ENCODE assay signal across 10 cellular contexts in genomic region chr12:5944688-5945070, GRCh38. TPM values are rescaled to one million over a fixed set of nuclear protein-coding genes. Genes with fewer than 3 reads are reported as not detected.
DNase-seq lines count a peak whose midpoint lies in the region; TF ChIP-seq lines count a peak whose summit lies in the region.
"Had no signal": no experiment of that assay in that cellular context is flagged by ENCODE, and none has a peak within 500 bp of the region (broad histone marks: within the 10 kb centered on the region; RNA-seq: fewer than 3 reads in every experiment).

No MANE protein-coding gene starts in this region.

- peaks cover 0 to 3% (median 0%) of the 10 kb centered on the region in 3 donors for H3K36me3 Mint-ChIP-seq in CD8-positive, alpha-beta memory T cell
- H3K36me3 Mint-ChIP-seq in activated CD4-positive, alpha-beta T cell treated with anti-CD3 and anti-CD28 coated beads, Interleukin-2, amount 10 ng/mL, durations not matched to agents 7 days and 5 days (ENCODE audit: low read depth) = no peaks in the 10 kb centered on the region

- WGBS in adrenal gland, 4 donors = 17 to 24% (median 19%) methylated on average over 12 of the region's 12 CpGs

- POLR2A ChIA-PET in CD8-positive, alpha-beta memory T cell (lab: Charles Lee) = no interaction called here
- POLR2A ChIA-PET in activated CD4-positive, alpha-beta T cell treated with anti-CD3 and anti-CD28 coated beads, Interleukin-2, amount 10 ng/mL, durations not matched to agents 7 days and 5 days (lab: Charles Lee) = no interaction called here

- H3K4me1 ChIP-seq in adipocyte (ENCODE audit: control insufficient read depth, insufficient read depth, low read length) = peaks cover 9% of the 10 kb centered on the region
- H3K4me1 ChIP-seq in iPS-15b (ENCODE audit: control insufficient read depth, insufficient read depth, low read length) = peaks cover 5% of the 10 kb centered on the region
- no peaks in the 10 kb centered on the region for H3K4me1 ChIP-seq in CD8-positive, alpha-beta memory T cell (ENCODE audit: insufficient read depth, low read length)
- peaks cover 0 to 8% of the 10 kb centered on the region in 2 donors for H3K4me1 ChIP-seq in adrenal gland (replicated peaks in 1 of 2)

- H3K27me3 Mint-ChIP-seq in CD8-positive, alpha-beta memory T cell = peaks cover 42 to 83% of the 10 kb centered on the region in 2 donors
- H3K27me3 Mint-ChIP-seq in activated CD4-positive, alpha-beta T cell treated with anti-CD3 and anti-CD28 coated beads, Interleukin-2, amount 10 ng/mL, durations not matched to agents 7 days and 5 days = peaks cover 60% of the 10 kb centered on the region

- peak overlapping the region; percentile 69 for H3K4me3 ChIP-seq in H7 (ENCODE audit: insufficient read depth, low read depth, low read length)
- peak overlapping the region; percentile 76 for H3K4me3 ChIP-seq in adipocyte (ENCODE audit: low read length)
- H3K4me3 ChIP-seq in iPS-15b (ENCODE audit: low read depth, low read length) = peak overlapping the region; percentile 89
- H3K4me3 ChIP-seq in skin epidermis = peak overlapping the region in 5 of 7 experiments; percentile 2 to 42 (median 31)
- H3K4me3 ChIP-seq in CD8-positive, alpha-beta memory T cell (ENCODE audit: low read length) = no peak overlapping the region
- H3K4me3 ChIP-seq in adrenal gland = peak overlapping the region in 1 of 4 donors; percentile 42

- peak; percentile 38 for DNase-seq in H7
- DNase-seq in adipocyte (ENCODE audit: low read depth) = peak; percentile 34
- no peak for DNase-seq in CD8-positive, alpha-beta memory T cell
- DNase-seq in NCI-H510A treated with DMSO at 0.1 percent for 48 hours (lab: John Stamatoyannopoulos, UW) = no peak
- no peak for DNase-seq in activated CD4-positive, alpha-beta T cell treated with anti-CD3 and anti-CD28 coated beads, Interleukin-2, amount 10 ng/mL, durations not matched to agents 7 days and 5 days
- no peak for DNase-seq in adrenal gland
- DNase-seq: activated CD4-positive, alpha-beta T cell treated with anti-CD3 and anti-CD28 coated beads, Interleukin-2, amount 50 U/mL, for 4 hours had no signal

- peaks cover 0 to 3% (median 0%) of the 10 kb centered on the region in 5 donors for H3K9me3 Mint-ChIP-seq in CD8-positive, alpha-beta memory T cell
- H3K9me3 Mint-ChIP-seq in activated CD4-positive, alpha-beta T cell treated with anti-CD3 and anti-CD28 coated beads, Interleukin-2, amount 10 ng/mL, durations not matched to agents 7 days and 5 days = no peaks in the 10 kb centered on the region

- no peak for TF ChIP-seq CTCF in adrenal gland (IDR thresholded peaks at IDR 0.05)

- no peak overlapping the region for H3K4me3 Mint-ChIP-seq in CD8-positive, alpha-beta memory T cell
- no peak overlapping the region for H3K4me3 Mint-ChIP-seq in activated CD4-positive, alpha-beta T cell treated with anti-CD3 and anti-CD28 coated beads, Interleukin-2, amount 10 ng/mL, durations not matched to agents 7 days and 5 days

- peak overlapping the region in 1 of 8 donors; percentile 7 for H3K27ac Mint-ChIP-seq in CD8-positive, alpha-beta memory T cell
- H3K27ac Mint-ChIP-seq in activated CD4-positive, alpha-beta T cell treated with anti-CD3 and anti-CD28 coated beads, Interleukin-2, amount 10 ng/mL, durations not matched to agents 7 days and 5 days = no peak overlapping the region

- peaks cover 28% of the 10 kb centered on the region for H3K27me3 ChIP-seq in H7 (ENCODE audit: control insufficient read depth, insufficient read depth, low read length)
- peaks cover 50% of the 10 kb centered on the region for H3K27me3 ChIP-seq in adipocyte (replicated peaks; ENCODE audit: control insufficient read depth, insufficient read depth, low read length)
- peaks cover 50% of the 10 kb centered on the region for H3K27me3 ChIP-seq in iPS-15b (ENCODE audit: control insufficient read depth, insufficient read depth, low read length)
- peaks cover 36% of the 10 kb centered on the region for H3K27me3 ChIP-seq in CD8-positive, alpha-beta memory T cell (ENCODE audit: insufficient read depth, low read length, poor library complexity, severe bottlenecking)
- peaks cover 36% of the 10 kb centered on the region for H3K27me3 ChIP-seq in adrenal gland

- intact Hi-C loops in adrenal gland (cut with DNase I) = no loop called here

- H3K27ac ChIP-seq in skin epidermis = peak overlapping the region in 2 of 21 experiments; percentile 22 to 23
- no peak overlapping the region for H3K27ac ChIP-seq in CD8-positive, alpha-beta memory T cell (ENCODE audit: low read depth, low read length)
- H3K27ac ChIP-seq in adrenal gland = no peak overlapping the region
- H3K27ac ChIP-seq: KMS-11 had no signal

- H3K9ac ChIP-seq in adipocyte (ENCODE audit: low read length) (no peak overlapping the region), iPS-15b (ENCODE audit: low read depth, low read length) (peak overlapping the region; percentile 60)
- H3K9ac ChIP-seq: KMS-11 had no signal

- peaks cover 0 to 2% (median 0%) of the 10 kb centered on the region in 3 donors for H3K4me1 Mint-ChIP-seq in CD8-positive, alpha-beta memory T cell
- no peaks in the 10 kb centered on the region for H3K4me1 Mint-ChIP-seq in activated CD4-positive, alpha-beta T cell treated with anti-CD3 and anti-CD28 coated beads, Interleukin-2, amount 10 ng/mL, durations not matched to agents 7 days and 5 days

- TF ChIP-seq POLR2A in adrenal gland (IDR thresholded peaks at IDR 0.05) = no peak

- H3K9me3 ChIP-seq in adipocyte (ENCODE audit: control insufficient read depth, low read length) (peaks cover 8% of the 10 kb centered on the region), iPS-15b (ENCODE audit: control insufficient read depth, insufficient read depth, low read length) (no peaks in the 10 kb centered on the region), adrenal gland (replicated peaks in 1 of 3) (no peaks in the 10 kb centered on the region)
- no peaks in the 10 kb centered on the region for H3K9me3 ChIP-seq in CD8-positive, alpha-beta memory T cell (ENCODE audit: low read length)

- H3K36me3 ChIP-seq in H7 (replicated peaks; ENCODE audit: control insufficient read depth, insufficient read depth, low read length) (no peaks in the 10 kb centered on the region), adipocyte (ENCODE audit: control insufficient read depth, insufficient read depth, low read length, severe bottlenecking) (no peaks in the 10 kb centered on the region), iPS-15b (ENCODE audit: control insufficient read depth, insufficient read depth, low read length) (no peaks in the 10 kb centered on the region), adrenal gland (replicated peaks in 1 of 2) (no peaks in the 10 kb centered on the region)
- H3K36me3 ChIP-seq in CD8-positive, alpha-beta memory T cell (ENCODE audit: insufficient read depth, low read length) = no peaks in the 10 kb centered on the region

- CTCF ChIA-PET in CD8-positive, alpha-beta memory T cell (lab: Charles Lee) = no interaction called here
- CTCF ChIA-PET in activated CD4-positive, alpha-beta T cell treated with anti-CD3 and anti-CD28 coated beads, Interleukin-2, amount 10 ng/mL, durations not matched to agents 7 days and 5 days (lab: Charles Lee) = interaction anchor here (0.6 kb wide), 1 partner anchor 401 kb away, joined by 3 read pairs; no protein-coding TSS in a partner anchor

RNA-seq across cellular contexts. Expression of gene ANO2, which starts 0.4 kb away (rescaled TPM):
- 0.76 and 2.1 TPM in 2 replicates for total RNA-seq in H7 (2014; rRNA removed; shearing (Covaris generic))
- total RNA-seq in CD8-positive, alpha-beta memory T cell = not detected
- not detected for polyA plus RNA-seq in CD8-positive, alpha-beta memory T cell
- not detected for total RNA-seq in activated CD4-positive, alpha-beta T cell treated with anti-CD3 and anti-CD28 coated beads, Interleukin-2, amount 10 ng/mL, durations not matched to agents 7 days and 5 days
- total RNA-seq in adrenal gland = 1 to 10 TPM in 4 of 8 donors, under 1 TPM in 3, not detected in 1; 0.17 to 1.8 (median 1.1) TPM
- 1 to 10 TPM in 1 of 3 donors, under 1 TPM in 2; 0.24 to 1.4 (median 0.88) TPM for polyA plus RNA-seq in adrenal gland

Comparison
In these comparisons a context has a peak if more than half of its experiments do, and no peak if none do; other contexts are left out.
1. DNase-seq: peak in H7 (single experiment) and adipocyte (single experiment); none in CD8-positive, alpha-beta memory T cell (0 of 5), NCI-H510A treated with DMSO at 0.1 percent for 48 hours (single experiment), activated CD4-positive, alpha-beta T cell treated with anti-CD3 and anti-CD28 coated beads, Interleukin-2, amount 10 ng/mL, durations not matched to agents 7 days and 5 days (single experiment) and adrenal gland (0 of 7).